Comparison of ENCODE assay signal across 8 cellular contexts in genomic region chr22:37953062-37953436, GRCh38. TPM values are rescaled to one million over a fixed set of nuclear protein-coding genes. Genes with fewer than 3 reads are reported as not detected.
A peak's percentile ranks its signal among the peaks of the same experiment; 100 is the strongest.
DNase-seq lines count a peak whose midpoint lies in the region; ATAC-seq, FAIRE-seq and TF ChIP-seq lines count a peak whose summit lies in the region.

No MANE protein-coding gene starts in this region.

- DNase-seq in K562 (ENCODE audit: extremely low read depth in 1 of 4, low spot score in 3 of 4) = peak; percentile 32 to 43 (median 40)
- no peak for DNase-seq in HepG2 (ENCODE audit: low spot score)
- no peak for DNase-seq in tibial artery
- DNase-seq in NCI-H524 (lab: John Stamatoyannopoulos, UW) = no peak
- no peak for DNase-seq in NCI-H146 (lab: John Stamatoyannopoulos, UW)
- DNase-seq in NCI-H2171 (lab: John Stamatoyannopoulos, UW) = no peak

- peak overlapping the region; percentile 98 for H3K4me2 ChIP-seq in K562 (ENCODE audit: insufficient read depth, low read length)
- peak overlapping the region; percentile 97 for H3K4me2 ChIP-seq in HepG2 (ENCODE audit: low read depth, low read length)

- in situ Hi-C loops in K562 (cut with MboI) = no loop called here
- in situ Hi-C loops in HepG2 (cut with HindIII; ENCODE audit: extremely low pct_ligation_motif_present, low pct_unique_long_range_greater_than_20kb) = no loop called here

- peaks cover 27% of the 10 kb centered on the region for H3K79me2 ChIP-seq in K562 (ENCODE audit: control insufficient read depth, insufficient read depth, low read length)
- peaks cover 28% of the 10 kb centered on the region for H3K79me2 ChIP-seq in HepG2 (ENCODE audit: insufficient read depth, low read length)

- H3K4me1 ChIP-seq in K562 (replicated peaks in 1 of 2; ENCODE audit: control insufficient read depth in 2 of 2, insufficient read depth in 2 of 2, low read length in 2 of 2) (peaks cover 7 to 20% of the 10 kb centered on the region in 2 experiments; a peak in 3 of 5 replicates), HepG2 (ENCODE audit: insufficient read depth, low read length) (peaks cover 53% of the 10 kb centered on the region), tibial artery (peaks cover 0 to 25% (median 20%) of the 10 kb centered on the region in 4 donors)

- TSS peak; percentile 84 for BruUV-seq in K562 (replicated peaks; lab: Mats Ljungman, UMichigan)
- BruUV-seq in HepG2 (replicated peaks; lab: Mats Ljungman, UMichigan) = no TSS peak

- H3K9ac ChIP-seq in K562 (ENCODE audit: insufficient read depth in 1 of 2, low read depth in 2 of 2, low read length in 2 of 2) = peak overlapping the region; percentile 83 to 100; a peak in 3 of 4 replicates
- peak overlapping the region; percentile 84; the same call in 1 of the 2 replicates for H3K9ac ChIP-seq in HepG2 (ENCODE audit: insufficient read depth, low read depth, low read length)

- H3K9me1 ChIP-seq in K562 (ENCODE audit: control insufficient read depth, insufficient read depth, low read length) = no peaks in the 10 kb centered on the region

- intact Hi-C loops in K562 (cut with micrococcal nuclease) = loop anchor here (10.0 kb wide), 1 partner anchor 72 kb away; no protein-coding TSS in a partner anchor
- intact Hi-C loops in HepG2 (cut with micrococcal nuclease; ENCODE audit: unreplicated experiment) = no loop called here
- intact Hi-C loops in tibial artery (cut with DNase I; ENCODE audit: low total_unique reads) = no loop called here

- H4K20me1 ChIP-seq in K562 (replicated peaks; ENCODE audit: control insufficient read depth, insufficient read depth, low read length) = 0 out of 2 replicates have a peak, but pooled peaks cover 3% of the 10 kb centered on the region
- no peaks in the 10 kb centered on the region for H4K20me1 ChIP-seq in HepG2 (ENCODE audit: insufficient read depth, low read length)

- CTCF ChIA-PET in K562 (lab: Yijun Ruan, JAX; ENCODE audit: low intra/inter-chr PET ratio) (no interaction called here), HepG2 (lab: Yijun Ruan, JAX; ENCODE audit: low intra/inter-chr PET ratio, low total read pairs) (interaction anchor here (1.2 kb wide), 1 partner anchor 19 kb away, joined by 3 read pairs; no protein-coding TSS in a partner anchor)

- H3K4me3 ChIP-seq in K562 = peak overlapping the region; percentile 82
- H3K4me3 ChIP-seq in HepG2 (replicated peaks in 1 of 3; ENCODE audit: insufficient read depth in 1 of 3, low read depth in 2 of 3, low read length in 3 of 3) = peak overlapping the region; percentile 75 to 98 (median 91)
- H3K4me3 ChIP-seq in tibial artery = peak overlapping the region; percentile 95

- H3K36me3 ChIP-seq in K562 (ENCODE audit: control insufficient read depth, insufficient read depth, low read length) (peaks cover 17% of the 10 kb centered on the region), HepG2 (replicated peaks in 1 of 2; ENCODE audit: control insufficient read depth in 1 of 2, insufficient read depth in 2 of 2, low read length in 2 of 2) (peaks cover 12 to 15% of the 10 kb centered on the region in 2 experiments), tibial artery (peaks cover 7 to 18% (median 9%) of the 10 kb centered on the region in 3 donors)

- peak overlapping the region; percentile 95 for H2AFZ ChIP-seq in K562 (ENCODE audit: low read depth, low read length)
- no peak overlapping the region for H2AFZ ChIP-seq in HepG2 (ENCODE audit: low read length)

- TF ChIP-seq RAD21 in K562 (CRISPR knock-in tag; conservative IDR thresholded peaks at IDR 0.05 in 1 of 2, IDR thresholded peaks at IDR 0.05 in 1 of 2) (no peak), HepG2 (CRISPR knock-in tag; IDR thresholded peaks at IDR 0.05) (no peak)

- POLR2A ChIA-PET in K562 (lab: Yijun Ruan, JAX) = interaction anchor here (1.0 to 1.1 kb wide), 2 partner anchors 19 to 109 kb away, joined by 5 read pairs; partner anchors contain the start of gene ANKRD54
- POLR2A ChIA-PET in HepG2 (lab: Yijun Ruan, JAX) = interaction anchor here (0.8 to 3.5 kb wide), 11 partner anchors 9 to 148 kb away, joined by 3 to 19 read pairs (median 5); partner anchors contain the start of genes ANKRD54 and GCAT

- H3K9me3 ChIP-seq in K562 (replicated peaks; ENCODE audit: control insufficient read depth, insufficient read depth, low read depth, low read length) = no peaks in the 10 kb centered on the region
- H3K9me3 ChIP-seq in HepG2 (ENCODE audit: low read length) = no peaks in the 10 kb centered on the region
- no peaks in the 10 kb centered on the region for H3K9me3 ChIP-seq in tibial artery

- TF ChIP-seq EP300 in K562 (IDR thresholded peaks at IDR 0.05; ENCODE audit: low read length) = no peak
- TF ChIP-seq EP300 in HepG2 (IDR thresholded peaks at IDR 0.05; ENCODE audit: low read depth in 2 of 2, low read length in 2 of 2) = no peak
- no peak for TF ChIP-seq EP300 in HepG2 (CRISPR knock-in tag; IDR thresholded peaks at IDR 0.05; ENCODE audit: borderline replicate concordance)

- H3K27me3 ChIP-seq in K562 (ENCODE audit: control insufficient read depth in 2 of 2, insufficient read depth in 2 of 2, low read length in 2 of 2) (no peaks in the 10 kb centered on the region), HepG2 (ENCODE audit: control insufficient read depth in 1 of 2, insufficient read depth in 2 of 2, low read length in 2 of 2) (no peaks in the 10 kb centered on the region; a peak in 1 of 5 replicates), tibial artery (no peaks in the 10 kb centered on the region)

- no peak for TF ChIP-seq POLR2A in K562 (conservative IDR thresholded peaks at IDR 0.05)
- TF ChIP-seq POLR2A in HepG2 (IDR thresholded peaks at IDR 0.05; ENCODE audit: insufficient read depth in 1 of 2, low read depth in 2 of 2, low read length in 2 of 2) = no peak

- H3K27ac ChIP-seq in K562 (ENCODE audit: extremely low read depth, low read depth, low read length) (peak overlapping the region; percentile 42; the same call in 1 of the 3 replicates), HepG2 (ENCODE audit: extremely low read length, insufficient read depth, low read length) (no peak overlapping the region), tibial artery (peak overlapping the region; percentile 19 to 88)

- TF ChIP-seq CTCF in K562 (IDR thresholded peaks at IDR 0.05 in 2 of 3, conservative IDR thresholded peaks at IDR 0.05 in 1 of 3; ENCODE audit: insufficient read depth in 2 of 3, low read depth in 1 of 3, low read length in 3 of 3) (no peak), HepG2 (CRISPR knock-in tag; IDR thresholded peaks at IDR 0.05) (no peak), tibial artery (IDR thresholded peaks at IDR 0.05) (no peak)

- 0% methylated on average over 9 of the region's 13 CpGs for WGBS in K562 (ENCODE audit: insufficient coverage, low coverage, missing lambda C conversion rate)
- WGBS in HepG2 (ENCODE audit: low lambda C conversion rate) = 0% methylated on average over 6 of the region's 13 CpGs

- ATAC-seq in GM18870 (IDR thresholded peaks at IDR 0.05; ENCODE audit: unreplicated experiment) (peak; percentile 31), HG03378 (IDR thresholded peaks at IDR 0.05; ENCODE audit: unreplicated experiment) (peak; percentile 39), K562 (peak; percentile 47), HepG2 (peak; percentile 64)

- no peak for FAIRE-seq in K562 (lab: Jason Lieb, UNC)
- no peak for FAIRE-seq in HepG2 (lab: Jason Lieb, UNC)

RNA-seq across cellular contexts. Expression of gene C22orf23, which starts 0.4 kb away (rescaled TPM):
- total RNA-seq in K562 (2011; cell fraction: chromatin; rRNA removed; ENCODE audit: low replicate concordance) = 0.46 and 1.2 TPM in 2 replicates
- 0.67 TPM in 1 of 2 replicates, not detected in the other for total RNA-seq in K562 (2011; cell fraction: nucleolus; rRNA removed)
- total RNA-seq in K562 (2011; cell fraction: nucleoplasm; rRNA removed) = 0.88 and 1.4 TPM in 2 replicates
- total RNA-seq in K562 (2014; rRNA removed) (0.32 and 0.82 TPM in 2 replicates), K562 (2014; rRNA removed; fragmentation: Illumina TruSeq; extraction: Trizol) (0.25 and 0.48 TPM in 2 replicates), K562 (2015; rRNA removed; fragmentation: Illumina TruSeq; extraction: Trizol) (0.26 and 0.51 TPM in 2 replicates), K562 (2021) (0.49 and 0.64 TPM in 2 replicates), HepG2 (2016; rRNA removed; fragmentation: Illumina TruSeq; extraction: Trizol) (0.24 and 0.32 TPM in 2 replicates)
- polyA plus RNA-seq in K562 (2011; rRNA removed) (0.33 and 0.79 TPM in 2 replicates), K562 (2014; fragmentation: Illumina TruSeq; extraction: Trizol) (0.69 and 1.0 TPM in 2 replicates), K562 (2014; fragmentation: Nextera tagmentation; extraction: Ambion mirVana) (under 1 TPM; 0.53 to 0.91 TPM), K562 (2014; rRNA removed) (0.65 and 0.82 TPM in 2 replicates), HepG2 (2011; rRNA removed) (0.21 and 0.24 TPM in 2 replicates)
- 0.52 and 0.88 TPM in 2 replicates for polyA plus RNA-seq in K562 (2011; cell fraction: cytosol; rRNA removed)
- polyA plus RNA-seq in K562 (2011; cell fraction: nucleus; rRNA removed) = 0.63 and 0.76 TPM in 2 replicates
- polyA plus RNA-seq in K562 (2012) = 0.42 and 0.51 TPM in 2 replicates
- 0.66 and 0.91 TPM in 2 replicates for polyA minus RNA-seq in K562 (2011; rRNA and poly(A)+ RNA removed)
- polyA minus RNA-seq in K562 (2011; cell fraction: cytosol; rRNA and poly(A)+ RNA removed) = not detected in 2 replicates
- polyA minus RNA-seq in K562 (2011; cell fraction: nucleus; rRNA and poly(A)+ RNA removed) = 0.78 TPM in 1 of 2 replicates, not detected in the other
- 0.40 and 0.44 TPM in 2 replicates for total RNA-seq in HepG2 (2016; cell fraction: cytosol; rRNA removed; fragmentation: Illumina TruSeq; extraction: Trizol; ENCODE audit: low read depth)
- 0.22 and 0.28 TPM in 2 replicates for total RNA-seq in HepG2 (2016; cell fraction: insoluble cytoplasmic fraction; rRNA removed; fragmentation: Illumina TruSeq; extraction: Trizol)
- total RNA-seq in HepG2 (2016; cell fraction: membrane; rRNA removed; fragmentation: Illumina TruSeq; extraction: Trizol) = 0.68 and 1.1 TPM in 2 replicates
- 0.50 TPM in 2 replicates for total RNA-seq in HepG2 (2016; cell fraction: nucleus; rRNA removed; fragmentation: Illumina TruSeq; extraction: Trizol)
- polyA plus RNA-seq in HepG2 (2011; cell fraction: cytosol; rRNA removed) = 0.13 and 0.25 TPM in 2 replicates
- 0.34 and 0.45 TPM in 2 replicates for polyA plus RNA-seq in HepG2 (2011; cell fraction: nucleus; rRNA removed)
- 0.21 and 0.31 TPM in 2 replicates for polyA plus RNA-seq in HepG2 (2012)
- 0.36 and 0.62 TPM in 2 replicates for polyA plus RNA-seq in HepG2 (2016; cell fraction: cytosol; fragmentation: Illumina TruSeq; extraction: Trizol; ENCODE audit: low read depth)
- polyA plus RNA-seq in HepG2 (2016; cell fraction: insoluble cytoplasmic fraction; fragmentation: Illumina TruSeq; extraction: Trizol; ENCODE audit: low read depth) = 0.39 and 0.41 TPM in 2 replicates
- 0.43 and 0.85 TPM in 2 replicates for polyA plus RNA-seq in HepG2 (2016; cell fraction: membrane; fragmentation: Illumina TruSeq; extraction: Trizol; ENCODE audit: low read depth)
- polyA plus RNA-seq in HepG2 (2016; cell fraction: nucleus; fragmentation: Illumina TruSeq; extraction: Trizol; ENCODE audit: insufficient read depth, low read depth) = 0.55 TPM in 1 of 2 replicates, not detected in the other
- 0.21 and 0.34 TPM in 2 replicates for polyA minus RNA-seq in HepG2 (2011; rRNA and poly(A)+ RNA removed; ENCODE audit: low replicate concordance)
- polyA minus RNA-seq in HepG2 (2011; cell fraction: cytosol; rRNA and poly(A)+ RNA removed) = not detected in 2 replicates
- 0.77 TPM in 1 of 2 replicates, not detected in the other for polyA minus RNA-seq in HepG2 (2011; cell fraction: nucleus; rRNA and poly(A)+ RNA removed)

RNA-seq across cellular contexts. Expression of gene POLR2F, which starts 0.5 kb away (rescaled TPM):
- total RNA-seq in K562 (2011; cell fraction: chromatin; rRNA removed; ENCODE audit: low replicate concordance) = 31.7 and 45.8 TPM in 2 replicates
- total RNA-seq in K562 (2011; cell fraction: nucleolus; rRNA removed) = 21.2 and 27.6 TPM in 2 replicates
- 27.6 and 28.5 TPM in 2 replicates for total RNA-seq in K562 (2011; cell fraction: nucleoplasm; rRNA removed)
- 240 and 294 TPM in 2 replicates for total RNA-seq in K562 (2014; rRNA removed)
- 73.2 and 98.9 TPM in 2 replicates for total RNA-seq in K562 (2014; rRNA removed; fragmentation: Illumina TruSeq; extraction: Trizol)
- 115 and 129 TPM in 2 replicates for total RNA-seq in K562 (2015; rRNA removed; fragmentation: Illumina TruSeq; extraction: Trizol)
- total RNA-seq in K562 (2021) = 145 and 162 TPM in 2 replicates
- 89.4 and 116 TPM in 2 replicates for polyA plus RNA-seq in K562 (2011; rRNA removed)
- 137 and 187 TPM in 2 replicates for polyA plus RNA-seq in K562 (2011; cell fraction: cytosol; rRNA removed)
- 42.9 and 44.4 TPM in 2 replicates for polyA plus RNA-seq in K562 (2011; cell fraction: nucleus; rRNA removed)
- 84.6 and 208 TPM in 2 replicates for polyA plus RNA-seq in K562 (2012)
- 156 and 168 TPM in 2 replicates for polyA plus RNA-seq in K562 (2014; fragmentation: Illumina TruSeq; extraction: Trizol)
- polyA plus RNA-seq in K562 (2014; fragmentation: Nextera tagmentation; extraction: Ambion mirVana) = 100 to 1,000 TPM; 187 to 195 TPM
- 410 and 469 TPM in 2 replicates for polyA plus RNA-seq in K562 (2014; rRNA removed)
- 18.3 and 28.5 TPM in 2 replicates for polyA minus RNA-seq in K562 (2011; rRNA and poly(A)+ RNA removed)
- polyA minus RNA-seq in K562 (2011; cell fraction: cytosol; rRNA and poly(A)+ RNA removed) = 36.5 and 39.5 TPM in 2 replicates
- 8.8 and 13.2 TPM in 2 replicates for polyA minus RNA-seq in K562 (2011; cell fraction: nucleus; rRNA and poly(A)+ RNA removed)
- total RNA-seq in HepG2 (2016; rRNA removed; fragmentation: Illumina TruSeq; extraction: Trizol) = 135 and 147 TPM in 2 replicates
- 107 and 130 TPM in 2 replicates for total RNA-seq in HepG2 (2016; cell fraction: cytosol; rRNA removed; fragmentation: Illumina TruSeq; extraction: Trizol; ENCODE audit: low read depth)
- 141 and 150 TPM in 2 replicates for total RNA-seq in HepG2 (2016; cell fraction: insoluble cytoplasmic fraction; rRNA removed; fragmentation: Illumina TruSeq; extraction: Trizol)
- total RNA-seq in HepG2 (2016; cell fraction: membrane; rRNA removed; fragmentation: Illumina TruSeq; extraction: Trizol) = 184 and 188 TPM in 2 replicates
- 49.0 and 50.7 TPM in 2 replicates for total RNA-seq in HepG2 (2016; cell fraction: nucleus; rRNA removed; fragmentation: Illumina TruSeq; extraction: Trizol)
- 136 and 158 TPM in 2 replicates for polyA plus RNA-seq in HepG2 (2011; rRNA removed)
- 155 and 221 TPM in 2 replicates for polyA plus RNA-seq in HepG2 (2011; cell fraction: cytosol; rRNA removed)
- polyA plus RNA-seq in HepG2 (2011; cell fraction: nucleus; rRNA removed) = 72.1 and 83.3 TPM in 2 replicates
- 135 and 152 TPM in 2 replicates for polyA plus RNA-seq in HepG2 (2012)
- polyA plus RNA-seq in HepG2 (2016; cell fraction: cytosol; fragmentation: Illumina TruSeq; extraction: Trizol; ENCODE audit: low read depth) = 196 and 219 TPM in 2 replicates
- 220 TPM in 2 replicates for polyA plus RNA-seq in HepG2 (2016; cell fraction: insoluble cytoplasmic fraction; fragmentation: Illumina TruSeq; extraction: Trizol; ENCODE audit: low read depth)
- 238 and 251 TPM in 2 replicates for polyA plus RNA-seq in HepG2 (2016; cell fraction: membrane; fragmentation: Illumina TruSeq; extraction: Trizol; ENCODE audit: low read depth)
- 117 and 120 TPM in 2 replicates for polyA plus RNA-seq in HepG2 (2016; cell fraction: nucleus; fragmentation: Illumina TruSeq; extraction: Trizol; ENCODE audit: insufficient read depth, low read depth)
- polyA minus RNA-seq in HepG2 (2011; rRNA and poly(A)+ RNA removed; ENCODE audit: low replicate concordance) = 30.1 and 40.6 TPM in 2 replicates
- polyA minus RNA-seq in HepG2 (2011; cell fraction: cytosol; rRNA and poly(A)+ RNA removed) = 33.1 TPM in 2 replicates
- polyA minus RNA-seq in HepG2 (2011; cell fraction: nucleus; rRNA and poly(A)+ RNA removed) = 14.9 and 15.7 TPM in 2 replicates

RNA-seq across cellular contexts. Expression of gene SOX10, which starts 31.3 kb away (rescaled TPM):
- not detected in 2 replicates for total RNA-seq in K562 (2011; cell fraction: chromatin; rRNA removed; ENCODE audit: low replicate concordance)
- not detected in 2 replicates for total RNA-seq in K562 (2011; cell fraction: nucleolus; rRNA removed)
- not detected in 2 replicates for total RNA-seq in K562 (2011; cell fraction: nucleoplasm; rRNA removed)
- not detected in 2 replicates for total RNA-seq in K562 (2014; rRNA removed)
- total RNA-seq in K562 (2014; rRNA removed; fragmentation: Illumina TruSeq; extraction: Trizol) = not detected in 2 replicates
- total RNA-seq in K562 (2015; rRNA removed; fragmentation: Illumina TruSeq; extraction: Trizol) = not detected in 2 replicates
- not detected in 2 replicates for total RNA-seq in K562 (2021)
- polyA plus RNA-seq in K562 (2011; rRNA removed) = not detected in 2 replicates
- not detected in 2 replicates for polyA plus RNA-seq in K562 (2011; cell fraction: cytosol; rRNA removed)
- not detected in 2 replicates for polyA plus RNA-seq in K562 (2011; cell fraction: nucleus; rRNA removed)
- polyA plus RNA-seq in K562 (2012) = 0.04 TPM in 1 of 2 replicates, not detected in the other
- not detected in 2 replicates for polyA plus RNA-seq in K562 (2014; fragmentation: Illumina TruSeq; extraction: Trizol)
- polyA plus RNA-seq in K562 (2014; fragmentation: Nextera tagmentation; extraction: Ambion mirVana) = not detected
- polyA plus RNA-seq in K562 (2014; rRNA removed) = not detected in 2 replicates
- not detected in 2 replicates for polyA minus RNA-seq in K562 (2011; rRNA and poly(A)+ RNA removed)
- polyA minus RNA-seq in K562 (2011; cell fraction: cytosol; rRNA and poly(A)+ RNA removed) = not detected in 2 replicates
- not detected in 2 replicates for polyA minus RNA-seq in K562 (2011; cell fraction: nucleus; rRNA and poly(A)+ RNA removed)
- total RNA-seq in HepG2 (2016; rRNA removed; fragmentation: Illumina TruSeq; extraction: Trizol) = not detected in 2 replicates
- total RNA-seq in HepG2 (2016; cell fraction: cytosol; rRNA removed; fragmentation: Illumina TruSeq; extraction: Trizol; ENCODE audit: low read depth) = not detected in 2 replicates
- not detected in 2 replicates for total RNA-seq in HepG2 (2016; cell fraction: insoluble cytoplasmic fraction; rRNA removed; fragmentation: Illumina TruSeq; extraction: Trizol)
- total RNA-seq in HepG2 (2016; cell fraction: membrane; rRNA removed; fragmentation: Illumina TruSeq; extraction: Trizol) = not detected in 2 replicates
- not detected in 2 replicates for total RNA-seq in HepG2 (2016; cell fraction: nucleus; rRNA removed; fragmentation: Illumina TruSeq; extraction: Trizol)
- polyA plus RNA-seq in HepG2 (2011; rRNA removed) = not detected in 2 replicates
- polyA plus RNA-seq in HepG2 (2011; cell fraction: cytosol; rRNA removed) = not detected in 2 replicates
- not detected in 2 replicates for polyA plus RNA-seq in HepG2 (2011; cell fraction: nucleus; rRNA removed)
- polyA plus RNA-seq in HepG2 (2012) = 0.04 TPM in 1 of 2 replicates, not detected in the other
- polyA plus RNA-seq in HepG2 (2016; cell fraction: cytosol; fragmentation: Illumina TruSeq; extraction: Trizol; ENCODE audit: low read depth) = not detected in 2 replicates
- not detected in 2 replicates for polyA plus RNA-seq in HepG2 (2016; cell fraction: insoluble cytoplasmic fraction; fragmentation: Illumina TruSeq; extraction: Trizol; ENCODE audit: low read depth)
- not detected in 2 replicates for polyA plus RNA-seq in HepG2 (2016; cell fraction: membrane; fragmentation: Illumina TruSeq; extraction: Trizol; ENCODE audit: low read depth)
- polyA plus RNA-seq in HepG2 (2016; cell fraction: nucleus; fragmentation: Illumina TruSeq; extraction: Trizol; ENCODE audit: insufficient read depth, low read depth) = not detected in 2 replicates
- polyA minus RNA-seq in HepG2 (2011; rRNA and poly(A)+ RNA removed; ENCODE audit: low replicate concordance) = not detected in 2 replicates
- not detected in 2 replicates for polyA minus RNA-seq in HepG2 (2011; cell fraction: cytosol; rRNA and poly(A)+ RNA removed)
- polyA minus RNA-seq in HepG2 (2011; cell fraction: nucleus; rRNA and poly(A)+ RNA removed) = not detected in 2 replicates

RNA-seq across cellular contexts. Expression of gene MICALL1, which starts 47.0 kb away (rescaled TPM):
- 12.3 and 33.3 TPM in 2 replicates for total RNA-seq in K562 (2011; cell fraction: chromatin; rRNA removed; ENCODE audit: low replicate concordance)
- 19.0 and 19.9 TPM in 2 replicates for total RNA-seq in K562 (2011; cell fraction: nucleolus; rRNA removed)
- 13.0 and 15.6 TPM in 2 replicates for total RNA-seq in K562 (2011; cell fraction: nucleoplasm; rRNA removed)
- total RNA-seq in K562 (2014; rRNA removed) (9.3 and 13.9 TPM in 2 replicates), K562 (2014; rRNA removed; fragmentation: Illumina TruSeq; extraction: Trizol) (5.9 and 6.4 TPM in 2 replicates), K562 (2015; rRNA removed; fragmentation: Illumina TruSeq; extraction: Trizol) (6.1 and 7.6 TPM in 2 replicates), K562 (2021) (20.4 and 21.5 TPM in 2 replicates), HepG2 (2016; rRNA removed; fragmentation: Illumina TruSeq; extraction: Trizol) (10.2 and 10.6 TPM in 2 replicates)
- polyA plus RNA-seq in K562 (2011; rRNA removed) (4.0 and 5.8 TPM in 2 replicates), K562 (2014; fragmentation: Illumina TruSeq; extraction: Trizol) (10.4 and 11.4 TPM in 2 replicates), K562 (2014; fragmentation: Nextera tagmentation; extraction: Ambion mirVana) (under 1 TPM; 0.32 to 0.62 TPM), K562 (2014; rRNA removed) (7.7 and 8.2 TPM in 2 replicates), HepG2 (2011; rRNA removed) (7.6 and 10.2 TPM in 2 replicates)
- polyA plus RNA-seq in K562 (2011; cell fraction: cytosol; rRNA removed) = 4.8 and 10.3 TPM in 2 replicates
- polyA plus RNA-seq in K562 (2011; cell fraction: nucleus; rRNA removed) = 5.8 and 9.0 TPM in 2 replicates
- polyA plus RNA-seq in K562 (2012) = 11.6 and 27.8 TPM in 2 replicates
- polyA minus RNA-seq in K562 (2011; rRNA and poly(A)+ RNA removed) = 8.1 and 9.1 TPM in 2 replicates
- polyA minus RNA-seq in K562 (2011; cell fraction: cytosol; rRNA and poly(A)+ RNA removed) = 12.0 and 19.4 TPM in 2 replicates
- polyA minus RNA-seq in K562 (2011; cell fraction: nucleus; rRNA and poly(A)+ RNA removed) = 4.3 and 6.9 TPM in 2 replicates
- total RNA-seq in HepG2 (2016; cell fraction: cytosol; rRNA removed; fragmentation: Illumina TruSeq; extraction: Trizol; ENCODE audit: low read depth) = 3.4 and 3.8 TPM in 2 replicates
- total RNA-seq in HepG2 (2016; cell fraction: insoluble cytoplasmic fraction; rRNA removed; fragmentation: Illumina TruSeq; extraction: Trizol) = 9.0 and 10.7 TPM in 2 replicates
- 13.1 and 14.5 TPM in 2 replicates for total RNA-seq in HepG2 (2016; cell fraction: membrane; rRNA removed; fragmentation: Illumina TruSeq; extraction: Trizol)
- 7.8 and 8.7 TPM in 2 replicates for total RNA-seq in HepG2 (2016; cell fraction: nucleus; rRNA removed; fragmentation: Illumina TruSeq; extraction: Trizol)
- polyA plus RNA-seq in HepG2 (2011; cell fraction: cytosol; rRNA removed) = 6.7 and 7.5 TPM in 2 replicates
- polyA plus RNA-seq in HepG2 (2011; cell fraction: nucleus; rRNA removed) = 20.3 and 21.4 TPM in 2 replicates
- polyA plus RNA-seq in HepG2 (2012) = 6.6 and 10.9 TPM in 2 replicates
- polyA plus RNA-seq in HepG2 (2016; cell fraction: cytosol; fragmentation: Illumina TruSeq; extraction: Trizol; ENCODE audit: low read depth) = 4.2 and 4.5 TPM in 2 replicates
- 11.5 and 15.1 TPM in 2 replicates for polyA plus RNA-seq in HepG2 (2016; cell fraction: insoluble cytoplasmic fraction; fragmentation: Illumina TruSeq; extraction: Trizol; ENCODE audit: low read depth)
- polyA plus RNA-seq in HepG2 (2016; cell fraction: membrane; fragmentation: Illumina TruSeq; extraction: Trizol; ENCODE audit: low read depth) = 12.2 and 15.3 TPM in 2 replicates
- 14.0 and 21.3 TPM in 2 replicates for polyA plus RNA-seq in HepG2 (2016; cell fraction: nucleus; fragmentation: Illumina TruSeq; extraction: Trizol; ENCODE audit: insufficient read depth, low read depth)
- polyA minus RNA-seq in HepG2 (2011; rRNA and poly(A)+ RNA removed; ENCODE audit: low replicate concordance) = 20.1 and 35.6 TPM in 2 replicates
- polyA minus RNA-seq in HepG2 (2011; cell fraction: cytosol; rRNA and poly(A)+ RNA removed) = 11.8 and 17.0 TPM in 2 replicates
- polyA minus RNA-seq in HepG2 (2011; cell fraction: nucleus; rRNA and poly(A)+ RNA removed) = 8.9 and 10.7 TPM in 2 replicates

Comparison
In these comparisons a context has a peak if more than half of its experiments do, and no peak if none do; other contexts are left out.
1. DNase-seq: peak in K562 (4 of 4); none in HepG2 (single experiment), tibial artery (0 of 2), NCI-H524 (0 of 2), NCI-H146 (single experiment) and NCI-H2171 (single experiment).
2. Peak in every context shown above with its lines, with median percentiles within 50 percentile points of each other: ATAC-seq and H3K4me3 ChIP-seq.